Comparison of ENCODE assay signal across 1 cellular context in genomic region chr1:29712801-29713200, GRCh38.
TF ChIP-seq lines count a peak whose summit lies in the region.

No MANE protein-coding gene starts in this region.

TF ChIP-seq in SK-N-SH, 30 proteins besides CTCF, POLR2A, EP300 and RAD21 (continued from another document):
- TF ChIP-seq RXRA (IDR thresholded peaks at IDR 0.05; ENCODE audit: borderline replicate concordance, low read depth), result no peak
TF ChIP-seq in SK-N-SH: peak in this region for 0.
